35 cellular contexts compared by ENCODE assay signal in genomic region chr13:20498659-20499058, GRCh38.
"Had no signal": no experiment of that assay in that cellular context is flagged by ENCODE, and none has a peak within 500 bp of the region (broad histone marks: within the 10 kb centered on the region; RNA-seq: fewer than 3 reads in every experiment).

No MANE protein-coding gene starts in this region.

- DNase-seq: Kasumi-1, MG63, MM.1S, MV-4-11, NCI-H1048, NCI-H1092, NCI-H1092 treated with DMSO at 0.1 percent for 48 hours, NCI-H1105, NCI-H1105 treated with DMSO at 0.1 percent for 48 hours, NCI-H1417, NCI-H1417 treated with DMSO at 0.1 percent for 48 hours, NCI-H1436, NCI-H1436 treated with DMSO at 0.1 percent for 48 hours, NCI-H146, NCI-H1694, NCI-H1694 treated with DMSO at 0.1 percent for 48 hours, NCI-H187, NCI-H187 treated with DMSO at 0.1 percent for 48 hours, NCI-H1930, NCI-H2029, NCI-H2029 treated with DMSO at 0.1 percent for 48 hours, NCI-H2081, NCI-H2081 treated with DMSO at 0.1 percent for 48 hours, NCI-H2107, NCI-H2171, NCI-H2171 treated with DMSO at 0.1 percent for 48 hours, NCI-H2227 treated with DMSO at 0.1 percent for 48 hours, NCI-H226, NCI-H345, NCI-H446, NCI-H446 treated with DMSO at 0.1 percent for 48 hours, NCI-H510A, NCI-H510A treated with DMSO at 0.1 percent for 48 hours, NCI-H524 had no signal

- H3K4me3 ChIP-seq: MG63 had no signal

- H3K4me2 ChIP-seq: KMS-11 had no signal

- H3K27me3 ChIP-seq: MG63 had no signal

- H3K36me3 ChIP-seq: MG63 had no signal

- H3K9ac ChIP-seq: KMS-11 had no signal

- H3K27ac ChIP-seq: KMS-11 had no signal
